Comparison of ENCODE assay signal across 17 cellular contexts in the genomic region with DNA sequence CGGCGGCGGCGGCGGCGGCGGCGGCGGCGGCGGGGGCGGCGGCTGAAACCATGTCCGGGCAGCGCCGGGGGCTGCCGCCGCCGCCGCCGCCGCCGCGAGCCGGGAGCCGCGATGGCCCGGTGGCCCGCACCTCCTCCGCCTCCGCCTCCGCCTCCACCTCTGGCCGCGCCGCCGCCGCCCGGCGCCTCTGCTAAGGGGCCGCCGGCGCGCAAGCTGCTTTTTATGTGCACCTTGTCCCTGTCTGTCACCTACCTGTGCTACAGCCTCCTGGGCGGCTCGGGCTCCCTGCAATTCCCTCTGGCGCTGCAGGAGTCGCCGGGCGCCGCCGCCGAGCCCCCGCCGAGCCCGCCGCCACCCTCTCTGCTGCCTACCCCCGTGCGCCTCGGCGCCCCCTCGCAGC. TPM values are rescaled to one million over a fixed set of nuclear protein-coding genes. Genes with fewer than 3 reads are reported as not detected.
A peak's percentile ranks its signal among the peaks of the same experiment; 100 is the strongest.
DNase-seq lines count a peak whose midpoint lies in the region; ATAC-seq and TF ChIP-seq lines count a peak whose summit lies in the region.
"Had no signal": no experiment of that assay in that cellular context is flagged by ENCODE, and none has a peak within 500 bp of the region (broad histone marks: within the 10 kb centered on the region; RNA-seq: fewer than 3 reads in every experiment).

No MANE protein-coding gene starts in this region.

- TF ChIP-seq CTCF in Calu3 (IDR thresholded peaks at IDR 0.05; ENCODE audit: unreplicated experiment) (no peak), GM20000 (IDR thresholded peaks at IDR 0.05; ENCODE audit: extremely low read depth, missing control alignments) (no peak), dorsolateral prefrontal cortex (IDR thresholded peaks at IDR 0.05 in 54 of 56, conservative IDR thresholded peaks at IDR 0.05 in 2 of 56; ENCODE audit: low read depth in 1 of 56, partially characterized antibody in 56 of 56) (no peak), neural progenitor cell (IDR thresholded peaks at IDR 0.05) (no peak), spleen (IDR thresholded peaks at IDR 0.05 in 8 of 11, conservative IDR thresholded peaks at IDR 0.05 in 3 of 11) (no peak)

- H3K9me3 Mint-ChIP-seq in Calu3 (ENCODE audit: low read depth, unreplicated experiment) (no peaks in the 10 kb centered on the region), neural progenitor cell (no peaks in the 10 kb centered on the region)
- no peaks in the 10 kb centered on the region for H3K9me3 Mint-ChIP-seq in activated naive CD4-positive, alpha-beta T cell treated with anti-CD3 and anti-CD28 coated beads for 36 hours

- no peaks in the 10 kb centered on the region for H4K20me1 ChIP-seq in neural progenitor cell (ENCODE audit: low read depth)

- intact Hi-C loops in Calu3 (cut with micrococcal nuclease; ENCODE audit: unreplicated experiment) (no loop called here), dorsolateral prefrontal cortex (cut with DNase I) (no loop called here), spleen (cut with DNase I; ENCODE audit: low total_unique reads) (no loop called here)
- intact Hi-C loops in activated naive CD4-positive, alpha-beta T cell treated with anti-CD3 and anti-CD28 coated beads for 36 hours (cut with micrococcal nuclease): no loop called here

- H3K27ac ChIP-seq in dorsolateral prefrontal cortex (peak overlapping the region in 6 of 59 donors; percentile 32 to 68 (median 55)), neural progenitor cell (no peak overlapping the region), spleen (no peak overlapping the region)
- H3K27ac ChIP-seq: epithelial cell of prostate, right atrium auricular region had no signal

- H3K4me2 ChIP-seq in neural progenitor cell: peak overlapping the region; percentile 88

- H2AFZ ChIP-seq in neural progenitor cell (replicated peaks): peak overlapping the region; percentile 76

- DNase-seq in Calu3 (no peak), GM20000 (ENCODE audit: low spot score) (peak; percentile 52), dorsolateral prefrontal cortex (no peak), neural progenitor cell (ENCODE audit: low spot score) (peak; percentile 66), spleen (no peak)
- no peak for DNase-seq in activated naive CD4-positive, alpha-beta T cell treated with anti-CD3 and anti-CD28 coated beads for 36 hours
- DNase-seq: activated CD4-positive, alpha-beta T cell treated with anti-CD3 and anti-CD28 coated beads, Interleukin-2, amount 50 U/mL, for 1 hour; activated effector memory CD4-positive, alpha-beta T cell treated with Interleukin-2 at 50 U/mL for 16 hours; IMR-90; NCI-H187 treated with DMSO at 0.1 percent for 48 hours; OCI-M1 had no signal

- no peak overlapping the region for H3K9ac ChIP-seq in neural progenitor cell

- CTCF ChIA-PET in Calu3 (lab: Charles Lee): no interaction called here
- CTCF ChIA-PET in activated naive CD4-positive, alpha-beta T cell treated with anti-CD3 and anti-CD28 coated beads for 36 hours (lab: Charles Lee): no interaction called here

- H3K79me2 ChIP-seq in neural progenitor cell (ENCODE audit: low read depth): no peaks in the 10 kb centered on the region

- H3K4me1 ChIP-seq in neural progenitor cell (peaks cover 8% of the 10 kb centered on the region), spleen (peaks cover 0 to 20% (median 9%) of the 10 kb centered on the region in 6 donors)

- H3K27me3 Mint-ChIP-seq in Calu3 (ENCODE audit: unreplicated experiment): peaks cover 88% of the 10 kb centered on the region
- H3K27me3 Mint-ChIP-seq in neural progenitor cell (ENCODE audit: insufficient read depth, low read depth): peaks cover 42% of the 10 kb centered on the region
- H3K27me3 Mint-ChIP-seq in activated naive CD4-positive, alpha-beta T cell treated with anti-CD3 and anti-CD28 coated beads for 36 hours (ENCODE audit: low read depth): peaks cover 51% of the 10 kb centered on the region

- H3K4me3 Mint-ChIP-seq in Calu3 (ENCODE audit: low read depth, unreplicated experiment) (peak overlapping the region; percentile 20), neural progenitor cell (peak overlapping the region; percentile 78)
- H3K4me3 Mint-ChIP-seq in activated naive CD4-positive, alpha-beta T cell treated with anti-CD3 and anti-CD28 coated beads for 36 hours: no peak overlapping the region

- H3F3A ChIP-seq in neural progenitor cell (ENCODE audit: low read depth): peaks cover 26% of the 10 kb centered on the region

- H3K4me1 Mint-ChIP-seq in Calu3 (ENCODE audit: low read depth, unreplicated experiment): no peaks in the 10 kb centered on the region
- peaks cover 16% of the 10 kb centered on the region for H3K4me1 Mint-ChIP-seq in neural progenitor cell
- peaks cover 17% of the 10 kb centered on the region for H3K4me1 Mint-ChIP-seq in activated naive CD4-positive, alpha-beta T cell treated with anti-CD3 and anti-CD28 coated beads for 36 hours (ENCODE audit: low read depth)

- H3K27ac Mint-ChIP-seq in Calu3 (ENCODE audit: unreplicated experiment) (no peak overlapping the region), neural progenitor cell (no peak overlapping the region)
- no peak overlapping the region for H3K27ac Mint-ChIP-seq in activated naive CD4-positive, alpha-beta T cell treated with anti-CD3 and anti-CD28 coated beads for 36 hours

- H3K27me3 ChIP-seq in dorsolateral prefrontal cortex (peaks cover 0 to 62% (median 36%) of the 10 kb centered on the region in 45 donors), neural progenitor cell (peaks cover 67% of the 10 kb centered on the region), spleen (replicated peaks in 1 of 7) (peaks cover 4 to 88% (median 39%) of the 10 kb centered on the region in 7 donors)

- H3K36me3 ChIP-seq in neural progenitor cell (no peaks in the 10 kb centered on the region), spleen (no peaks in the 10 kb centered on the region)
- H3K36me3 ChIP-seq: right atrium auricular region had no signal

- no peak for TF ChIP-seq POLR2A in spleen (IDR thresholded peaks at IDR 0.05)

- BruUV-seq in Calu3 (replicated peaks; lab: Mats Ljungman, UMichigan): no TSS peak

- no peak for ATAC-seq in HG02588 (IDR thresholded peaks at IDR 0.05; ENCODE audit: unreplicated experiment)
- ATAC-seq: GM12878, HCT116 had no signal

- H3K9me3 ChIP-seq in neural progenitor cell (ENCODE audit: low read depth): no peaks in the 10 kb centered on the region
- no peaks in the 10 kb centered on the region for H3K9me3 ChIP-seq in spleen
- H3K9me3 ChIP-seq: right atrium auricular region had no signal

- peak overlapping the region in 53 of 59 donors; percentile 25 to 69 (median 53) for H3K4me3 ChIP-seq in dorsolateral prefrontal cortex
- H3K4me3 ChIP-seq in neural progenitor cell: peak overlapping the region; percentile 56
- peak overlapping the region in 2 of 8 donors; percentile 24 to 63 for H3K4me3 ChIP-seq in spleen
- H3K4me3 ChIP-seq: GM12878 had no signal

- H3K36me3 Mint-ChIP-seq in Calu3 (ENCODE audit: insufficient read depth, unreplicated experiment) (no peaks in the 10 kb centered on the region), neural progenitor cell (no peaks in the 10 kb centered on the region)
- H3K36me3 Mint-ChIP-seq in activated naive CD4-positive, alpha-beta T cell treated with anti-CD3 and anti-CD28 coated beads for 36 hours (ENCODE audit: low read depth): no peaks in the 10 kb centered on the region

- 0 to 2% (median 1%) methylated on average over 3 to 61 of the region's 61 CpGs for WGBS in spleen, 5 donors

RNA-seq across cellular contexts. Expression of a gene that starts 0.5 kb away (rescaled TPM):
- total RNA-seq in Calu3 (2022) (not detected in 2 replicates), dorsolateral prefrontal cortex (10 to 100 TPM in 119 of 120 experiments, 1 to 10 TPM in 1; 9.6 to 64.3 (median 34.4) TPM), neural progenitor cell (ENCODE audit: low replicate concordance) (1.8 and 2.5 TPM in 2 replicates), spleen (1 to 10 TPM in 6 of 7 donors, under 1 TPM in 1; 0.60 to 4.2 (median 3.3) TPM)
- polyA plus RNA-seq in spleen: under 1 TPM; 0.08 to 0.61 (median 0.17) TPM
- not detected for total RNA-seq in activated naive CD4-positive, alpha-beta T cell treated with anti-CD3 and anti-CD28 coated beads for 36 hours
- total RNA-seq: GM12878; IMR-90; right atrium auricular region; T-helper 1 cell treated with Interleukin-12 subunit alpha and Interleukin-12 subunit beta and Interleukin-4 antibody, amounts not matched to agents 30 ng/mL and 1 ng/mL, for 36 hours had no signal
- polyA plus RNA-seq: IMR-90 had no signal

Comparison
In these comparisons a context has a peak if more than half of its experiments do, and no peak if none do; other contexts are left out.
1. DNase-seq: peak in GM20000 (single experiment) and neural progenitor cell (single experiment); none in Calu3 (single experiment), dorsolateral prefrontal cortex (0 of 10), spleen (single experiment) and activated naive CD4-positive, alpha-beta T cell treated with anti-CD3 and anti-CD28 coated beads for 36 hours (single experiment).